In the genomic region with DNA sequence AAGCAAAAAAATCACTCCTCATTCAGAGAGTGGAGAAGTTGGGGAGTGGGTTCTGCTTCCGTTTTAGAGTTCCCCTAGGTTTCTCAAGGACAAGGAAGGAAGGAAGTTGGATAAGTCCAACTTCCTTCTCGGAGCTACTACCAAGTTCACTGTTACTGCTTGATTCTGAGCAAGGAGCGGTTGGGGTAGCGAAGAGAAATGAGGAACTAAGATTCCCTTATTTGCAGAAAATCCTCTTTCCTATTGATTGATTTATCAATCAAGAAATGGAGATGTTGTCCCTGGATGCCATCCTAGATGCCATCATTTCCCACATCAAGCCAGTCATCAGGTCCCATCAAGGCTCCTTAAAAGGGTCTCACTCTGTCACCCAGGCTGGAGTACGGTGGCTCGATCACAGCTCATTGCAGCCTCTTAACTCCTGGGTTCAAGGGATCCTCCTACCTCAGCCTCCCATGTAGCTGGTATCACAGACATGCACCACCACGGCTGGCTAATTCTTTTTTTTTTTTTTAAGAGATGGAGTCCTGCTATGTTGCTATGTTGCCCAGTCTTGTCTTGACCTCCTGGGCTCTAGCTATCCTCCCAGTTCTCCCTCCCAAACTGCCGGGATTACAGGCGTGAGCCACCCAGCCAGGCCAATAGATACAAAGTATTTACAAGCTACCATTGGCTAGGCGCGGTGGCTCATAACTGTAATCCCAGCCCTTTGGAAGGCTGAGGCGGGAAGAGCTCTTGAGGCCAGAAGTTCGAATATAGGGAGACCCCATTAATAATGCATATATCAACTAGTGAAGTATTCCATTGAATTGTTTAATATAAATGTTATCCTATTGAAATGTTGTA, we compare ENCODE assay signal across 8 cellular contexts.
A peak's percentile ranks its signal among the peaks of the same experiment; 100 is the strongest.
DNase-seq lines count a peak whose midpoint lies in the region; ATAC-seq and TF ChIP-seq lines count a peak whose summit lies in the region.

No MANE protein-coding gene starts in this region.

- H4K20me1 ChIP-seq in KMS-11 (ENCODE audit: insufficient read depth), result no peaks in the 10 kb centered on the region

- H3K4me3 ChIP-seq in KMS-11 (IDR thresholded peaks at IDR 0.05; ENCODE audit: insufficient read depth, low read depth, low read length), result no peak overlapping the region
- H3K4me3 ChIP-seq in astrocyte of the spinal cord (ENCODE audit: low read depth, low read length), result peak overlapping the region; percentile 77

- peaks cover 13% of the 10 kb centered on the region for H3K4me1 Mint-ChIP-seq in memory B cell

- peak overlapping the region; percentile 90 for H3K4me2 ChIP-seq in KMS-11

- in situ Hi-C loops in astrocyte of the spinal cord (cut with HindIII; ENCODE audit: low sequenced_read_pairs), result no loop called here

- no peaks in the 10 kb centered on the region for H3K27me3 Mint-ChIP-seq in memory B cell

- no peaks in the 10 kb centered on the region for H3K27me3 ChIP-seq in KMS-11 (ENCODE audit: insufficient read depth, low read depth)

- peak overlapping the region; percentile 99 for H3K27ac Mint-ChIP-seq in memory B cell

- H3K36me3 Mint-ChIP-seq in memory B cell, result no peaks in the 10 kb centered on the region

- peaks cover 20% of the 10 kb centered on the region for H3K4me1 ChIP-seq in KMS-11 (ENCODE audit: low read depth, poor library complexity, severe bottlenecking)

- no peaks in the 10 kb centered on the region for H3K9me3 Mint-ChIP-seq in memory B cell

- no peak for TF ChIP-seq CTCF in KMS-11 (conservative IDR thresholded peaks at IDR 0.05; ENCODE audit: low read depth, low read length)
- no peak for TF ChIP-seq CTCF in astrocyte of the spinal cord (IDR thresholded peaks at IDR 0.05; ENCODE audit: low read depth, low read length)

- no peaks in the 10 kb centered on the region for H3K79me2 ChIP-seq in KMS-11 (ENCODE audit: insufficient read depth, low read depth)

- DNase-seq in AML-193 (lab: John Stamatoyannopoulos, UW) (peak; percentile 65 to 74), astrocyte of the spinal cord (ENCODE audit: low read depth, low spot score) (no peak), memory B cell (ENCODE audit: low spot score in 2 of 2) (no peak), NCI-H2081 (lab: John Stamatoyannopoulos, UW) (no peak)
- DNase-seq in stimulated activated CD4-positive, alpha-beta T cell treated with anti-CD3 and anti-CD28 coated beads, Interleukin-4, amount 100 ng/mL, for 4 hours, result no peak
- no peak for DNase-seq in activated effector memory CD4-positive, alpha-beta T cell treated with Interleukin-2 at 50 U/mL for 16 hours

- H3K4me3 Mint-ChIP-seq in memory B cell, result peak overlapping the region; percentile 92

- H3K27ac ChIP-seq in KMS-11, result peak overlapping the region; percentile 97

- H2AFZ ChIP-seq in KMS-11 (ENCODE audit: low read depth), result peak overlapping the region; percentile 70

- H3K36me3 ChIP-seq in KMS-11 (ENCODE audit: insufficient read depth), result no peaks in the 10 kb centered on the region

- H3K9ac ChIP-seq in KMS-11, result peak overlapping the region; percentile 95

- ATAC-seq in memory B cell (ENCODE audit: low read depth) (no peak), GM18867 (IDR thresholded peaks at IDR 0.05; ENCODE audit: unreplicated experiment) (no peak)

Comparison
In these comparisons a context has a peak if more than half of its experiments do, and no peak if none do; other contexts are left out.
1. DNase-seq: peak in AML-193 (2 of 2); none in astrocyte of the spinal cord (single experiment), memory B cell (0 of 2), stimulated activated CD4-positive, alpha-beta T cell treated with anti-CD3 and anti-CD28 coated beads, Interleukin-4, amount 100 ng/mL, for 4 hours (0 of 2), NCI-H2081 (0 of 2) and activated effector memory CD4-positive, alpha-beta T cell treated with Interleukin-2 at 50 U/mL for 16 hours (single experiment).